ENCODE assay signal across 19 cellular contexts in the genomic region with DNA sequence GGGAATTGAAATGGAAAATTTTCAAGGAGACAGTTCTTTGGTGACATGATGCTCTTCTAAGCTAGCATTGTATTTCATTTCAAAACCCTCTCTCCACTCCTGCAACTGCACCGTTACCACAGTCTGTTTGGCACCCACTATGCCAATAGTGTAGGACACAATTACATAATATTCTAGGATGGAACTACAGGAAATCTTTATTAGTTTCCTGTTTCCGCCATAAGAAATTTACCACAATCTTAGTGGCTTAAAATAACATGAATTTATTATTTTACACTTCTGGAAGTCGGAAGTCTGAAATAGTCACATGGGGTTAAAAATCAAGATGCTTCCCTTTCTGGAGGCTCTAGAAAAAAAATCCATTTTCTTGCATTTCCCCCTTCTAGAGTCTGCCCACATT.
"Had no signal": no experiment of that assay in that cellular context is flagged by ENCODE, and none has a peak within 500 bp of the region (broad histone marks: within the 10 kb centered on the region; RNA-seq: fewer than 3 reads in every experiment).

No MANE protein-coding gene starts in this region.

- H3K27ac Mint-ChIP-seq: naive B cell, type B pancreatic cell had no signal

- H3K27ac ChIP-seq: epithelial cell of prostate, esophagus muscularis mucosa, gastrocnemius medialis, heart right ventricle, lower lobe of right lung, neutrophil, psoas muscle, thyroid gland had no signal

- ATAC-seq: gastrocnemius medialis, heart right ventricle, left lobe of liver, lower lobe of right lung, psoas muscle had no signal

- H3K9me3 ChIP-seq: esophagus muscularis mucosa, gastrocnemius medialis, heart right ventricle, lower lobe of right lung, neutrophil, psoas muscle, thyroid gland had no signal

- H3K4me1 Mint-ChIP-seq: naive B cell had no signal

- H3K4me1 ChIP-seq: esophagus muscularis mucosa, gastrocnemius medialis, heart right ventricle, lower lobe of right lung, psoas muscle had no signal

- H3K4me3 ChIP-seq: esophagus muscularis mucosa, gastrocnemius medialis, heart right ventricle, lower lobe of right lung, psoas muscle, thyroid gland had no signal

- H3K27me3 ChIP-seq: esophagus muscularis mucosa, gastrocnemius medialis, heart right ventricle, neutrophil, thyroid gland had no signal

- H3K4me3 Mint-ChIP-seq: naive B cell, type B pancreatic cell had no signal

- H3K9me3 Mint-ChIP-seq: type B pancreatic cell had no signal

- H3K36me3 ChIP-seq: esophagus muscularis mucosa, gastrocnemius medialis, heart right ventricle, lower lobe of right lung, neutrophil, thyroid gland had no signal

- DNase-seq: cortex of kidney; effector memory CD4-positive, alpha-beta T cell; gastrocnemius medialis; heart right ventricle; islet precursor cell; lower lobe of right lung; mesenchymal stem cell; naive B cell; psoas muscle; retina; small intestine; stimulated activated CD4-positive, alpha-beta T cell treated with anti-CD3 and anti-CD28 coated beads, Interleukin-2, amount 100 ng/mL, for 48 hours; stimulated activated naive CD4-positive, alpha-beta T cell treated with Interleukin-2 at 50 U/mL for 16 hours; thyroid gland had no signal

- H3K27me3 Mint-ChIP-seq: naive B cell, type B pancreatic cell had no signal

- H3K36me3 Mint-ChIP-seq: naive B cell, type B pancreatic cell had no signal
